ENCODE assay signal across 26 cellular contexts in genomic region chr16:22400899-22401298, GRCh38. TPM values are rescaled to one million over a fixed set of nuclear protein-coding genes. Genes with fewer than 3 reads are reported as not detected.
DNase-seq lines count a peak whose midpoint lies in the region; ATAC-seq and TF ChIP-seq lines count a peak whose summit lies in the region.
"Had no signal": no experiment of that assay in that cellular context is flagged by ENCODE, and none has a peak within 500 bp of the region (broad histone marks: within the 10 kb centered on the region; RNA-seq: fewer than 3 reads in every experiment).

No MANE protein-coding gene starts in this region.

- H3K4me2 ChIP-seq in IMR-90 (ENCODE audit: low read depth, low read length), result no peak overlapping the region
- H3K4me2 ChIP-seq: BLaER1 had no signal

- no TSS peak for BruUV-seq in IMR-90 (replicated peaks; lab: Mats Ljungman, UMichigan)

- no peaks in the 10 kb centered on the region for H3K9me3 ChIP-seq in CD8-positive, alpha-beta T cell (ENCODE audit: low read length)
- H3K9me3 ChIP-seq in IMR-90 (ENCODE audit: control insufficient read depth, insufficient read depth, low read length) (no peaks in the 10 kb centered on the region), RWPE2 (ENCODE audit: severe bottlenecking) (no peaks in the 10 kb centered on the region)
- H3K9me3 ChIP-seq: BLaER1, heart right ventricle, Peyer's patch, SJCRH30, tibial nerve had no signal

- H3K27ac Mint-ChIP-seq in CD8-positive, alpha-beta T cell, result peak overlapping the region; percentile 30
- H3K27ac Mint-ChIP-seq in stimulated activated naive CD8-positive, alpha-beta T cell treated with anti-CD3 and anti-CD28 coated beads, Interleukin-15, amount 100 ng/mL, for 72 hours, result no peak overlapping the region
- H3K27ac Mint-ChIP-seq: activated CD8-positive, alpha-beta T cell treated with anti-CD3 and anti-CD28 coated beads for 36 hours; activated naive CD8-positive, alpha-beta T cell treated with anti-CD3 and anti-CD28 coated beads for 36 hours; natural killer cell had no signal

- no peaks in the 10 kb centered on the region for H3K9me3 Mint-ChIP-seq in CD8-positive, alpha-beta T cell
- H3K9me3 Mint-ChIP-seq in stimulated activated naive CD8-positive, alpha-beta T cell treated with anti-CD3 and anti-CD28 coated beads, Interleukin-15, amount 100 ng/mL, for 72 hours, result no peaks in the 10 kb centered on the region
- H3K9me3 Mint-ChIP-seq: activated CD8-positive, alpha-beta T cell treated with anti-CD3 and anti-CD28 coated beads for 36 hours; activated naive CD8-positive, alpha-beta T cell treated with anti-CD3 and anti-CD28 coated beads for 36 hours; natural killer cell had no signal

- H3K4me3 ChIP-seq in CD8-positive, alpha-beta T cell (ENCODE audit: low read depth, low read length), result no peak overlapping the region
- no peak overlapping the region for H3K4me3 ChIP-seq in IMR-90 (ENCODE audit: insufficient read depth, low read depth, low read length)
- no peak overlapping the region for H3K4me3 ChIP-seq in RWPE2 (ENCODE audit: severe bottlenecking)
- H3K4me3 ChIP-seq: BLaER1, heart right ventricle, Peyer's patch, SJCRH30, tibial nerve had no signal

- no peak for DNase-seq in CD8-positive, alpha-beta T cell
- DNase-seq in IMR-90 (no peak), RWPE2 (ENCODE audit: low spot score) (no peak), medulla oblongata (ENCODE audit: extremely low spot score) (peak; percentile 10), hypothalamus (lab: John Stamatoyannopoulos, UW) (no peak), NCI-H446 (lab: John Stamatoyannopoulos, UW) (no peak)
- DNase-seq in stimulated activated naive CD8-positive, alpha-beta T cell treated with anti-CD3 and anti-CD28 coated beads, Interleukin-15, amount 100 ng/mL, for 72 hours, result no peak
- DNase-seq: activated CD8-positive, alpha-beta memory T cell treated with anti-CD3 and anti-CD28 coated beads, Interleukin-2, amount 50 U/mL, for 48 hours; activated CD8-positive, alpha-beta T cell treated with anti-CD3 and anti-CD28 coated beads for 36 hours; activated naive CD8-positive, alpha-beta T cell treated with anti-CD3 and anti-CD28 coated beads for 36 hours; COR-L47; DMS53; GM23248; heart right ventricle; kidney; natural killer cell; NCI-H1417 treated with DMSO at 0.1 percent for 48 hours; NCI-H2029 treated with DMSO at 0.1 percent for 48 hours; NCI-H526; NK-92 treated with Interleukin-12 subunit alpha and Interleukin-12 subunit beta, amount 100 ng/mL, for 24 hours; occipital lobe; Peyer's patch; SJCRH30; stimulated activated CD4-positive, alpha-beta T cell treated with anti-CD3 and anti-CD28 coated beads, Interleukin-4, amount 100 ng/mL, for 1 hour had no signal

- no peaks in the 10 kb centered on the region for H3K27me3 ChIP-seq in CD8-positive, alpha-beta T cell (ENCODE audit: insufficient read depth, low read length)
- no peaks in the 10 kb centered on the region for H3K27me3 ChIP-seq in IMR-90 (ENCODE audit: control insufficient read depth, insufficient read depth, low read length)
- no peaks in the 10 kb centered on the region for H3K27me3 ChIP-seq in RWPE2 (ENCODE audit: insufficient read depth, poor library complexity, severe bottlenecking)
- H3K27me3 ChIP-seq: BLaER1, heart right ventricle, Peyer's patch, SJCRH30, tibial nerve had no signal

- H3K56ac ChIP-seq in IMR-90 (ENCODE audit: extremely low read depth, insufficient read depth, low read length), result no peak overlapping the region

- H3K4me3 Mint-ChIP-seq in CD8-positive, alpha-beta T cell, result no peak overlapping the region
- H3K4me3 Mint-ChIP-seq in stimulated activated naive CD8-positive, alpha-beta T cell treated with anti-CD3 and anti-CD28 coated beads, Interleukin-15, amount 100 ng/mL, for 72 hours, result no peak overlapping the region
- H3K4me3 Mint-ChIP-seq: activated CD8-positive, alpha-beta T cell treated with anti-CD3 and anti-CD28 coated beads for 36 hours; activated naive CD8-positive, alpha-beta T cell treated with anti-CD3 and anti-CD28 coated beads for 36 hours; natural killer cell had no signal

- no peak overlapping the region for H4K8ac ChIP-seq in IMR-90 (ENCODE audit: low read depth in 2 of 2, low read length in 2 of 2)

- no peak overlapping the region for H3K27ac ChIP-seq in CD8-positive, alpha-beta T cell (ENCODE audit: low read depth, low read length)
- H3K27ac ChIP-seq in IMR-90 (ENCODE audit: insufficient read depth, low read length) (no peak overlapping the region), RWPE2 (ENCODE audit: poor library complexity, severe bottlenecking) (peak overlapping the region; percentile 84)
- H3K27ac ChIP-seq: BLaER1, heart right ventricle, Peyer's patch, SJCRH30, tibial nerve had no signal

- TF ChIP-seq RAD21 in IMR-90 (IDR thresholded peaks at IDR 0.05; ENCODE audit: low read length), result no peak

- TF ChIP-seq CTCF in CD8-positive, alpha-beta T cell (IDR thresholded peaks at IDR 0.05), result no peak
- TF ChIP-seq CTCF in IMR-90 (conservative IDR thresholded peaks at IDR 0.05; ENCODE audit: low read depth, low read length) (no peak), RWPE2 (IDR thresholded peaks at IDR 0.05; ENCODE audit: poor library complexity, severe bottlenecking) (no peak)

- peaks cover 6% of the 10 kb centered on the region for H3K4me1 Mint-ChIP-seq in CD8-positive, alpha-beta T cell (ENCODE audit: low read depth)
- H3K4me1 Mint-ChIP-seq in stimulated activated naive CD8-positive, alpha-beta T cell treated with anti-CD3 and anti-CD28 coated beads, Interleukin-15, amount 100 ng/mL, for 72 hours, result peaks cover 3% of the 10 kb centered on the region
- H3K4me1 Mint-ChIP-seq: natural killer cell had no signal

- in situ Hi-C loops in IMR-90 (cut with MboI; ENCODE audit: low sequenced_read_pairs), result no loop called here

- H3K9ac ChIP-seq in IMR-90 (ENCODE audit: low read depth, low read length), result no peak overlapping the region
- H3K9ac ChIP-seq: BLaER1, GM23248 had no signal

- no peaks in the 10 kb centered on the region for H3K27me3 Mint-ChIP-seq in CD8-positive, alpha-beta T cell (ENCODE audit: low read depth)
- no peaks in the 10 kb centered on the region for H3K27me3 Mint-ChIP-seq in stimulated activated naive CD8-positive, alpha-beta T cell treated with anti-CD3 and anti-CD28 coated beads, Interleukin-15, amount 100 ng/mL, for 72 hours
- H3K27me3 Mint-ChIP-seq: activated CD8-positive, alpha-beta T cell treated with anti-CD3 and anti-CD28 coated beads for 36 hours; activated naive CD8-positive, alpha-beta T cell treated with anti-CD3 and anti-CD28 coated beads for 36 hours had no signal

- no peaks in the 10 kb centered on the region for H4K20me1 ChIP-seq in IMR-90 (ENCODE audit: insufficient read depth, low read length)
- H4K20me1 ChIP-seq: BLaER1 had no signal

- no peaks in the 10 kb centered on the region for H3K36me3 ChIP-seq in CD8-positive, alpha-beta T cell (ENCODE audit: insufficient read depth, low read length)
- H3K36me3 ChIP-seq in IMR-90 (ENCODE audit: control insufficient read depth, insufficient read depth, low read length) (no peaks in the 10 kb centered on the region), RWPE2 (ENCODE audit: low read depth) (no peaks in the 10 kb centered on the region)
- H3K36me3 ChIP-seq: Peyer's patch, SJCRH30, tibial nerve had no signal

- no peak for TF ChIP-seq POLR2A in IMR-90 (IDR thresholded peaks at IDR 0.05; ENCODE audit: low read depth, low read length)

- H3K4me1 ChIP-seq in CD8-positive, alpha-beta T cell (ENCODE audit: insufficient read depth, low read length), result no peaks in the 10 kb centered on the region
- H3K4me1 ChIP-seq in IMR-90 (ENCODE audit: control insufficient read depth, insufficient read depth, low read length) (peaks cover 15% of the 10 kb centered on the region), RWPE2 (ENCODE audit: insufficient read depth, poor library complexity, severe bottlenecking) (peaks cover 47% of the 10 kb centered on the region)
- H3K4me1 ChIP-seq: Peyer's patch had no signal

- CTCF ChIA-PET in CD8-positive, alpha-beta T cell (lab: Charles Lee), result interaction anchor here (0.6 kb wide), 1 partner anchor 25 kb away, joined by 4 read pairs; no protein-coding TSS in a partner anchor
- CTCF ChIA-PET in IMR-90 (lab: Yijun Ruan, JAX), result no interaction called here

- peak overlapping the region; percentile 58; the same call in 1 of the 2 replicates for H3K4ac ChIP-seq in IMR-90 (ENCODE audit: low read depth, low read length)

- no peak overlapping the region for H2BK5ac ChIP-seq in IMR-90 (ENCODE audit: low read depth, low read length, poor library complexity, severe bottlenecking)

- intact Hi-C loops in CD8-positive, alpha-beta T cell (cut with DNase I, micrococcal nuclease), result no loop called here
- intact Hi-C loops in IMR-90 (cut with micrococcal nuclease), result loop anchor here (2.0 kb wide), 1 partner anchor 16 kb away; no protein-coding TSS in a partner anchor

- H3K14ac ChIP-seq in IMR-90 (replicated peaks; ENCODE audit: low read depth, low read length), result no peak overlapping the region

- WGBS in IMR-90 (ENCODE audit: extremely low coverage in 2 of 2, insufficient read length in 1 of 2), 2 experiments, result no CpG with 5 or more reads among the region's 3 CpGs

- peak overlapping the region; percentile 39; the same call in 1 of the 2 replicates for H2BK20ac ChIP-seq in IMR-90 (ENCODE audit: low read depth, low read length)

- POLR2A ChIA-PET in CD8-positive, alpha-beta T cell (lab: Charles Lee), result no interaction called here
- POLR2A ChIA-PET in IMR-90 (lab: Charles Lee; ENCODE audit: unreplicated experiment), result no interaction called here

- H3K18ac ChIP-seq in IMR-90 (ENCODE audit: low read depth, low read length), result peak overlapping the region; percentile 27; the same call in 1 of the 2 replicates

- no peak overlapping the region for H3K23ac ChIP-seq in IMR-90 (ENCODE audit: low read depth, low read length)

- H4K91ac ChIP-seq in IMR-90 (ENCODE audit: insufficient read depth, low read depth, low read length), result peak overlapping the region; percentile 66; the same call in 1 of the 2 replicates

- H2AFZ ChIP-seq in IMR-90 (replicated peaks; ENCODE audit: low read length, poor library complexity), result no peak overlapping the region
- H2AFZ ChIP-seq: GM23248 had no signal

- no peak overlapping the region for H2AK9ac ChIP-seq in IMR-90 (replicated peaks; ENCODE audit: low read depth, low read length, poor library complexity)

- ATAC-seq in CD8-positive, alpha-beta T cell, result no peak
- ATAC-seq in IMR-90 (ENCODE audit: low read depth) (no peak), RWPE2 (ENCODE audit: low read depth) (no peak)
- no peak for ATAC-seq in stimulated activated naive CD8-positive, alpha-beta T cell treated with anti-CD3 and anti-CD28 coated beads, Interleukin-15, amount 100 ng/mL, for 72 hours
- ATAC-seq: activated CD8-positive, alpha-beta T cell treated with anti-CD3 and anti-CD28 coated beads for 36 hours; natural killer cell had no signal

- H3K9me1 ChIP-seq in IMR-90 (ENCODE audit: insufficient read depth, low read length), result peaks cover 18% of the 10 kb centered on the region

- peak overlapping the region; percentile 81; the same call in 1 of the 2 replicates for H4K5ac ChIP-seq in IMR-90 (ENCODE audit: low read depth, low read length)

- dilution Hi-C loops in IMR-90 (cut with HindIII; ENCODE audit: low sequenced_read_pairs, unreplicated experiment), result no loop called here

- H3K36me3 Mint-ChIP-seq in CD8-positive, alpha-beta T cell, result no peaks in the 10 kb centered on the region
- H3K36me3 Mint-ChIP-seq: natural killer cell had no signal

- H2AK5ac ChIP-seq in IMR-90 (ENCODE audit: low read depth, low read length), result peak overlapping the region; percentile 79; the same call in 1 of the 2 replicates

- peak overlapping the region; percentile 39; the same call in 2 of the 3 replicates for H2BK15ac ChIP-seq in IMR-90 (ENCODE audit: low read depth, low read length)

- H3K79me1 ChIP-seq in IMR-90 (ENCODE audit: low read depth in 1 of 2, low read length in 2 of 2), result peaks cover 0 to 12% of the 10 kb centered on the region in 2 experiments; a peak in 2 of 4 replicates

- peak overlapping the region; percentile 52; the same call in 1 of the 2 replicates for H2BK120ac ChIP-seq in IMR-90 (ENCODE audit: low read depth, low read length)

RNA-seq across cellular contexts. Expression of gene CDR2, which starts 26.5 kb away (rescaled TPM):
- 100 to 1,000 TPM; 119 to 120 TPM for total RNA-seq in CD8-positive, alpha-beta T cell
- 44.2 and 48.4 TPM in 2 replicates for total RNA-seq in IMR-90 (2012; rRNA removed)
- polyA plus RNA-seq in IMR-90 (2012; rRNA removed), result 33.1 and 37.7 TPM in 2 replicates
- polyA plus RNA-seq in IMR-90 (2012; cell fraction: cytosol; rRNA removed), result 22.5 and 26.0 TPM in 2 replicates
- polyA plus RNA-seq in IMR-90 (2012; cell fraction: nucleus; rRNA removed; ENCODE audit: low replicate concordance), result 15.0 and 38.4 TPM in 2 replicates
